ENCODE assay signal across 33 cellular contexts in the genomic region with DNA sequence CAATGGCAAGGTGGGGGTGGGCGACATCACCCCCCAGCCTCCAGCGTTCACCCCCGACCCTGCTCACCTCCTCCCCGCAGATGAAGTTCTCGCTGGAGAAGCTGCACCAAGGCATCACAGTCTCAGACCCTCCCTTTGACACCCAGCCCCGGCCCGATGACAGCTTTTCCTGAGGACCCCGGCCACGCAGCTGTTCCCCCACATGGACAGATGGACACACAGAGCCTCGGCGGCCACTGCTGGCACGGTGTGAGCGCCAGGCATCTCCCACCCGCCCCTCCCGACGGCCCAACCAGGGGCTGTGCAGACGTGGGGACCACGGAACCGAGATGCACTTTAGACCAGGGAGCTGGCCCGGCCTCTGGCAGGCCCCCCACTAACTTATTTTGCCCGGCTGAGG. TPM values are rescaled to one million over a fixed set of nuclear protein-coding genes. Genes with fewer than 3 reads are reported as not detected.
"Had no signal": no experiment of that assay in that cellular context is flagged by ENCODE, and none has a peak within 500 bp of the region (broad histone marks: within the 10 kb centered on the region; RNA-seq: fewer than 3 reads in every experiment).

No MANE protein-coding gene starts in this region.

- H3K4me1 ChIP-seq: breast epithelium, colonic mucosa had no signal

- H3K9me3 Mint-ChIP-seq: activated CD4-positive, alpha-beta memory T cell treated with anti-CD3 and anti-CD28 coated beads, Interleukin-2, amount 10 ng/mL, durations not matched to agents 7 days and 5 days; activated CD4-positive, alpha-beta T cell treated with anti-CD3 and anti-CD28 coated beads, Interleukin-2, amount 10 ng/mL, durations not matched to agents 7 days and 5 days; activated naive CD4-positive, alpha-beta T cell treated with anti-CD3 and anti-CD28 coated beads, Interleukin-2, amount 10 ng/mL, durations not matched to agents 7 days and 5 days; activated naive CD4-positive, alpha-beta T cell treated with anti-CD3 and anti-CD28 coated beads, Interleukin-2, amount 50 U/mL, for 72 hours; activated naive CD8-positive, alpha-beta T cell treated with anti-CD3 and anti-CD28 coated beads, Interleukin-2, amount 10 ng/mL, durations not matched to agents 7 days and 5 days; activated T-cell treated with anti-CD3 and anti-CD28 coated beads, Interleukin-2, amount 50 U/mL, for 72 hours; brain; WTC11 had no signal

- H3K27me3 ChIP-seq: ascending aorta, breast epithelium, gastroesophageal sphincter had no signal

- H3K4me3 ChIP-seq: ascending aorta, breast epithelium, cardiac muscle cell, colonic mucosa, esophagus squamous epithelium, gastroesophageal sphincter had no signal

- H3K4me3 Mint-ChIP-seq: activated CD4-positive, alpha-beta memory T cell treated with anti-CD3 and anti-CD28 coated beads, Interleukin-2, amount 10 ng/mL, durations not matched to agents 7 days and 5 days; activated CD4-positive, alpha-beta T cell treated with anti-CD3 and anti-CD28 coated beads, Interleukin-2, amount 10 ng/mL, durations not matched to agents 7 days and 5 days; activated naive CD4-positive, alpha-beta T cell treated with anti-CD3 and anti-CD28 coated beads, Interleukin-2, amount 10 ng/mL, durations not matched to agents 7 days and 5 days; activated naive CD8-positive, alpha-beta T cell treated with anti-CD3 and anti-CD28 coated beads, Interleukin-2, amount 10 ng/mL, durations not matched to agents 7 days and 5 days; activated T-cell treated with anti-CD3 and anti-CD28 coated beads, Interleukin-2, amount 50 U/mL, for 72 hours; brain; WTC11 had no signal

- FAIRE-seq: endometrium, endothelial cell of umbilical vein had no signal

- H3K27ac Mint-ChIP-seq: activated CD4-positive, alpha-beta memory T cell treated with anti-CD3 and anti-CD28 coated beads, Interleukin-2, amount 10 ng/mL, durations not matched to agents 7 days and 5 days; activated CD4-positive, alpha-beta T cell treated with anti-CD3 and anti-CD28 coated beads, Interleukin-2, amount 10 ng/mL, durations not matched to agents 7 days and 5 days; activated naive CD4-positive, alpha-beta T cell treated with anti-CD3 and anti-CD28 coated beads, Interleukin-2, amount 50 U/mL, for 72 hours; activated naive CD8-positive, alpha-beta T cell treated with anti-CD3 and anti-CD28 coated beads, Interleukin-2, amount 10 ng/mL, durations not matched to agents 7 days and 5 days; activated T-cell treated with anti-CD3 and anti-CD28 coated beads, Interleukin-2, amount 50 U/mL, for 72 hours; brain; WTC11 had no signal

- ATAC-seq: activated naive CD4-positive, alpha-beta T cell treated with anti-CD3 and anti-CD28 coated beads, Interleukin-2, amount 50 U/mL, for 72 hours; activated T-cell treated with anti-CD3 and anti-CD28 coated beads, Interleukin-2, amount 50 U/mL, for 72 hours; gastroesophageal sphincter; WTC11 had no signal

- DNase-seq: activated CD4-positive, alpha-beta memory T cell treated with anti-CD3 and anti-CD28 coated beads, Interleukin-2, amount 10 ng/mL, durations not matched to agents 7 days and 5 days; activated CD4-positive, alpha-beta T cell treated with anti-CD3 and anti-CD28 coated beads for 1 hour; activated CD4-positive, alpha-beta T cell treated with anti-CD3 and anti-CD28 coated beads for 4 hours; activated CD4-positive, alpha-beta T cell treated with anti-CD3 and anti-CD28 coated beads, Interleukin-2, amount 10 ng/mL, durations not matched to agents 7 days and 5 days; activated CD4-positive, alpha-beta T cell treated with anti-CD3 and anti-CD28 coated beads, Interleukin-2, amount 50 U/mL, for 4 hours; activated CD8-positive, alpha-beta memory T cell treated with anti-CD3 and anti-CD28 coated beads for 24 hours; activated gamma-delta T cell; activated naive CD4-positive, alpha-beta T cell; activated naive CD4-positive, alpha-beta T cell treated with anti-CD3 and anti-CD28 coated beads, Interleukin-2, amount 10 ng/mL, durations not matched to agents 7 days and 5 days; activated naive CD8-positive, alpha-beta T cell treated with anti-CD3 and anti-CD28 coated beads, Interleukin-2, amount 10 ng/mL, durations not matched to agents 7 days and 5 days; activated T-cell treated with anti-CD3 and anti-CD28 coated beads, Interleukin-2, amount 50 U/mL, for 72 hours; central memory CD4-positive, alpha-beta T cell; cerebellar nuclear complex; colonic mucosa; effector CD8-positive, alpha-beta T cell; esophagus squamous epithelium; foreskin melanocyte; T-helper 2 cell had no signal

- H3K4me1 Mint-ChIP-seq: activated CD4-positive, alpha-beta T cell treated with anti-CD3 and anti-CD28 coated beads, Interleukin-2, amount 10 ng/mL, durations not matched to agents 7 days and 5 days; activated naive CD8-positive, alpha-beta T cell treated with anti-CD3 and anti-CD28 coated beads, Interleukin-2, amount 10 ng/mL, durations not matched to agents 7 days and 5 days; brain; WTC11 had no signal

- H3K36me3 ChIP-seq: colonic mucosa had no signal

- H3K27ac ChIP-seq: ascending aorta, breast epithelium, cardiac muscle cell, colonic mucosa, epithelial cell of prostate, esophagus squamous epithelium, gastroesophageal sphincter had no signal

- H3K9me3 ChIP-seq: ascending aorta, breast epithelium, colonic mucosa, esophagus squamous epithelium, gastroesophageal sphincter had no signal

RNA-seq across cellular contexts. Expression of gene HPN, which starts 15.6 kb away (rescaled TPM):
- total RNA-seq: activated CD4-positive, alpha-beta memory T cell treated with anti-CD3 and anti-CD28 coated beads, Interleukin-2, amount 10 ng/mL, durations not matched to agents 7 days and 5 days; activated CD4-positive, alpha-beta T cell treated with anti-CD3 and anti-CD28 coated beads, Interleukin-2, amount 10 ng/mL, durations not matched to agents 7 days and 5 days; activated naive CD4-positive, alpha-beta T cell treated with anti-CD3 and anti-CD28 coated beads, Interleukin-2, amount 50 U/mL, for 72 hours; dermis microvascular lymphatic vessel endothelial cell; endothelial cell of umbilical vein; fibroblast of villous mesenchyme; glomerular endothelial cell; T-helper 1 cell treated with Interleukin-12 subunit alpha and Interleukin-12 subunit beta and Interleukin-4 antibody, amounts not matched to agents 30 ng/mL and 1 ng/mL, for 36 hours had no signal
- polyA plus RNA-seq: fibroblast of lung had no signal
